Comparison of ENCODE assay signal across 15 cellular contexts in genomic region chr2:7861910-7862702, GRCh38.
DNase-seq lines count a peak whose midpoint lies in the region; ATAC-seq and TF ChIP-seq lines count a peak whose summit lies in the region.
"Had no signal": no experiment of that assay in that cellular context is flagged by ENCODE, and none has a peak within 500 bp of the region (broad histone marks: within the 10 kb centered on the region; RNA-seq: fewer than 3 reads in every experiment).

No MANE protein-coding gene starts in this region.

- TF ChIP-seq CTCF in mammary epithelial cell (conservative IDR thresholded peaks at IDR 0.05 in 1 of 2, IDR thresholded peaks at IDR 0.05 in 1 of 2; ENCODE audit: extremely low read depth in 1 of 2, insufficient read depth in 1 of 2, low read depth in 1 of 2, low read length in 2 of 2) (no peak), breast epithelium (IDR thresholded peaks at IDR 0.05) (no peak), endodermal cell (conservative IDR thresholded peaks at IDR 0.05) (no peak), endothelial cell (IDR thresholded peaks at IDR 0.05; ENCODE audit: unreplicated experiment) (no peak)

- no peak overlapping the region for H3K9ac ChIP-seq in mammary epithelial cell (ENCODE audit: insufficient read depth, low read length)
- no peak overlapping the region for H3K9ac ChIP-seq in endodermal cell (ENCODE audit: extremely low read depth, low read length, poor library complexity, severe bottlenecking)
- H3K9ac ChIP-seq: BLaER1 treated with 17β-estradiol and CSF1 and Interleukin-3, amounts not matched to agents 10 nM and 100 nM had no signal

- no peaks in the 10 kb centered on the region for H3K79me2 ChIP-seq in mammary epithelial cell (ENCODE audit: insufficient read depth, low read length)

- H3K9me3 Mint-ChIP-seq in endodermal cell (no peaks in the 10 kb centered on the region), endothelial cell (ENCODE audit: unreplicated experiment) (no peaks in the 10 kb centered on the region)
- H3K9me3 Mint-ChIP-seq: CD4-positive, CD25-positive, alpha-beta regulatory T cell had no signal

- no peak overlapping the region for H3K4me3 ChIP-seq in mammary epithelial cell (replicated peaks in 1 of 3; ENCODE audit: insufficient read depth in 1 of 3, low read depth in 2 of 3, low read length in 3 of 3)
- no peak overlapping the region for H3K4me3 ChIP-seq in breast epithelium
- H3K4me3 ChIP-seq in endodermal cell (ENCODE audit: low read length): no peak overlapping the region
- H3K4me3 ChIP-seq: BLaER1 treated with 17β-estradiol and CSF1 and Interleukin-3, amounts not matched to agents 10 nM and 100 nM had no signal

- in situ Hi-C loops in mammary epithelial cell (cut with MboI; ENCODE audit: low sequenced_read_pairs in 2 of 2): no loop called here

- CTCF ChIA-PET in mammary epithelial cell (lab: Charles Lee; ENCODE audit: low non-redundant PET): no interaction called here

- peak overlapping the region; percentile 7 for H2AFZ ChIP-seq in mammary epithelial cell (ENCODE audit: low read depth, low read length)

- no peak for TF ChIP-seq POLR2A in breast epithelium (IDR thresholded peaks at IDR 0.05)

- intact Hi-C loops in mammary epithelial cell (cut with micrococcal nuclease) (no loop called here), breast epithelium (cut with DNase I; ENCODE audit: low total_unique reads) (no loop called here)

- H3K4me2 ChIP-seq in mammary epithelial cell (ENCODE audit: insufficient read depth, low read depth, low read length): no peak overlapping the region

- no TSS peak for BruUV-seq in mammary epithelial cell (replicated peaks; lab: Mats Ljungman, UMichigan)

- H3K27ac ChIP-seq in mammary epithelial cell (ENCODE audit: insufficient read depth, low read depth, low read length) (no peak overlapping the region), breast epithelium (no peak overlapping the region), endodermal cell (ENCODE audit: low read depth, low read length) (no peak overlapping the region)
- H3K27ac ChIP-seq: BLaER1 treated with 17β-estradiol and CSF1 and Interleukin-3, amounts not matched to agents 10 nM and 100 nM had no signal

- DNase-seq in mammary epithelial cell: no peak
- no peak for DNase-seq in breast epithelium (ENCODE audit: low spot score in 2 of 2)
- peak; percentile 11 for DNase-seq in RPMI7951 (ENCODE audit: low read depth)
- DNase-seq in endodermal cell: peak; percentile 41
- no peak for DNase-seq in 8988T
- no peak for DNase-seq in endothelial cell (ENCODE audit: low spot score)
- DNase-seq: ACHN; Calu3; CD4-positive, CD25-positive, alpha-beta regulatory T cell; DMS 273 treated with DMSO at 0.1 percent for 48 hours; GOT3; HCEC 1CT; IMR-90 had no signal

- no peaks in the 10 kb centered on the region for H3K9me3 ChIP-seq in mammary epithelial cell (replicated peaks; ENCODE audit: insufficient read depth, low read length)
- no peaks in the 10 kb centered on the region for H3K9me3 ChIP-seq in breast epithelium
- no peaks in the 10 kb centered on the region for H3K9me3 ChIP-seq in endodermal cell (ENCODE audit: control insufficient read depth, low read length)
- H3K9me3 ChIP-seq: BLaER1 treated with 17β-estradiol and CSF1 and Interleukin-3, amounts not matched to agents 10 nM and 100 nM had no signal

- H3K27me3 ChIP-seq in mammary epithelial cell (ENCODE audit: insufficient read depth, low read length) (no peaks in the 10 kb centered on the region), breast epithelium (no peaks in the 10 kb centered on the region), endodermal cell (ENCODE audit: control insufficient read depth, insufficient read depth, low read length, poor library complexity, severe bottlenecking) (peaks cover 8% of the 10 kb centered on the region)
- H3K27me3 ChIP-seq: BLaER1 treated with 17β-estradiol and CSF1 and Interleukin-3, amounts not matched to agents 10 nM and 100 nM had no signal

- dilution Hi-C loops in mammary epithelial cell (cut with HindIII; ENCODE audit: low sequenced_read_pairs): no loop called here

- 78% methylated on average over 7 of the region's 8 CpGs for WGBS in mammary epithelial cell (ENCODE audit: low coverage, missing lambda C conversion rate)
- WGBS in endodermal cell (ENCODE audit: insufficient coverage in 1 of 2, insufficient read length in 1 of 2), 2 experiments: 91 to 92% methylated on average over 8 of the region's 8 CpGs

- no peak for ATAC-seq in HG03520 (IDR thresholded peaks at IDR 0.05; ENCODE audit: unreplicated experiment)

- no peaks in the 10 kb centered on the region for H3K27me3 Mint-ChIP-seq in endodermal cell (ENCODE audit: insufficient read depth)
- H3K27me3 Mint-ChIP-seq in endothelial cell (ENCODE audit: unreplicated experiment): no peaks in the 10 kb centered on the region

- H3K4me1 Mint-ChIP-seq in endodermal cell (peaks cover 4% of the 10 kb centered on the region), endothelial cell (ENCODE audit: unreplicated experiment) (no peaks in the 10 kb centered on the region)
- H3K4me1 Mint-ChIP-seq: CD4-positive, CD25-positive, alpha-beta regulatory T cell had no signal

- no peaks in the 10 kb centered on the region for H4K20me1 ChIP-seq in mammary epithelial cell (ENCODE audit: insufficient read depth, low read length)
- H4K20me1 ChIP-seq: BLaER1 treated with 17β-estradiol and CSF1 and Interleukin-3, amounts not matched to agents 10 nM and 100 nM had no signal

- peaks cover 5% of the 10 kb centered on the region for H3K36me3 Mint-ChIP-seq in endodermal cell (ENCODE audit: low read depth)
- no peaks in the 10 kb centered on the region for H3K36me3 Mint-ChIP-seq in endothelial cell (ENCODE audit: low read depth, unreplicated experiment)
- H3K36me3 Mint-ChIP-seq: CD4-positive, CD25-positive, alpha-beta regulatory T cell had no signal

- H3K4me1 ChIP-seq in mammary epithelial cell (ENCODE audit: insufficient read depth, low read length): peaks cover 22% of the 10 kb centered on the region
- H3K4me1 ChIP-seq in breast epithelium: no peaks in the 10 kb centered on the region
- H3K4me1 ChIP-seq in endodermal cell (ENCODE audit: control insufficient read depth, insufficient read depth, low read length): no peaks in the 10 kb centered on the region

- no peak overlapping the region for H3K4me3 Mint-ChIP-seq in endodermal cell
- no peak overlapping the region for H3K4me3 Mint-ChIP-seq in endothelial cell (ENCODE audit: unreplicated experiment)
- H3K4me3 Mint-ChIP-seq: CD4-positive, CD25-positive, alpha-beta regulatory T cell had no signal

- H3K36me3 ChIP-seq in mammary epithelial cell (ENCODE audit: insufficient read depth, low read length): no peaks in the 10 kb centered on the region
- no peaks in the 10 kb centered on the region for H3K36me3 ChIP-seq in breast epithelium
- no peaks in the 10 kb centered on the region for H3K36me3 ChIP-seq in endodermal cell (ENCODE audit: control insufficient read depth, insufficient read depth, low read length)
- H3K36me3 ChIP-seq: BLaER1 treated with 17β-estradiol and CSF1 and Interleukin-3, amounts not matched to agents 10 nM and 100 nM had no signal

- H3K27ac Mint-ChIP-seq in endodermal cell: peak overlapping the region; percentile 24
- no peak overlapping the region for H3K27ac Mint-ChIP-seq in endothelial cell (ENCODE audit: unreplicated experiment)
- H3K27ac Mint-ChIP-seq: CD4-positive, CD25-positive, alpha-beta regulatory T cell had no signal

Comparison
In these comparisons a context has a peak if more than half of its experiments do, and no peak if none do; other contexts are left out.
1. DNase-seq: peak in RPMI7951 (single experiment) and endodermal cell (single experiment); none in mammary epithelial cell (single experiment), breast epithelium (0 of 2), 8988T (single experiment) and endothelial cell (single experiment).